In the genomic region with DNA sequence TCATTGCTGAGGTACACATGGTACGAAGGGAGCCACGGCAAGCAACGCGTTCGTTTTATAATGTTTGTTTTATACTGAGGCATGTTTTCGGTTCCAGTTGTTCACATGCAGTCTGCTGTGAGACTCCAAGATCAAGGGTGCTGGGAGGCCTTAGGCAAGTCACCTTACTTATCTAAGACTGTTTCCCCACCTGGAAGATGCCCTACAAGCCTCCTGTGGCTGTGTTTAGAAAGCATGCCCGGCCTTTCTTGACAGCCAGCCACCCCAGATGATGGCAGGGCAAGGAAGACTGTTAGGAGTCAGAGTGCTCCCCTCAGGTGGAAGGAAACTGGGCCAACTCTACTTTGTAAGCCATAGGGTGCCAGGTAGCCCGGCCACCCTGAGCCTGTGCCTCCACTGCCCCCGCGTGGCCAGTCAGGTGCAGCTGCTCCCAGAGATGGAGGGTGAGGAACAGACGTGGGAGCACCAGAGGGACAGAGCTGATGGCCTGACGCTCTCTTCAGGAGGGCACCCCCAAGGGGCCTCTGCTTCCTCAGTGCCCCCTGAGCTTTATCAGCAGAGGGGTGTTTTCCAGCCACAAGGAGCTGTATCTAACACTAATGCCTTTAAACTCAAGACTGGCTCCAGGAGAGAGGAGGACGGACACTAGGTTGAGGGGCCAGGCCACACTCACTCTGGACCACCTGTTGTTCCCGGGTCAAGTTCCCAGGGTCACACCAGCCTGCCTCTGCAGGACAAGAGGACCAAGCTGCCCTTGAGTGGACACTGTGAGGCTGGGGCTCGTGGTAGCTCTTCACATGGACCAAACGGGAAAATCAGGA, we compare ENCODE assay signal across 8 cellular contexts. TPM values are rescaled to one million over a fixed set of nuclear protein-coding genes. Genes with fewer than 3 reads are reported as not detected.
DNase-seq lines count a peak whose midpoint lies in the region; ATAC-seq and TF ChIP-seq lines count a peak whose summit lies in the region.

No MANE protein-coding gene starts in this region.

- H3K36me3 ChIP-seq in SU-DHL-6 (ENCODE audit: low read length), result no peaks in the 10 kb centered on the region
- peaks cover 33% of the 10 kb centered on the region for H3K36me3 ChIP-seq in right atrium auricular region
- H3K36me3 ChIP-seq in spleen, result peaks cover 0 to 86% (median 78%) of the 10 kb centered on the region in 6 donors

- no peaks in the 10 kb centered on the region for H3K9me3 Mint-ChIP-seq in activated naive CD8-positive, alpha-beta T cell treated with anti-CD3 and anti-CD28 coated beads, Interleukin-2, amount 50 U/mL, for 24 hours

- H3K9ac ChIP-seq in SU-DHL-6 (ENCODE audit: low read length), result no peak overlapping the region

- no peak for TF ChIP-seq POLR2A in spleen (IDR thresholded peaks at IDR 0.05)

- peaks cover 37% of the 10 kb centered on the region for H3K36me3 Mint-ChIP-seq in activated naive CD8-positive, alpha-beta T cell treated with anti-CD3 and anti-CD28 coated beads, Interleukin-2, amount 50 U/mL, for 24 hours (ENCODE audit: low read depth)

- peaks cover 24% of the 10 kb centered on the region for H3K4me1 Mint-ChIP-seq in activated naive CD8-positive, alpha-beta T cell treated with anti-CD3 and anti-CD28 coated beads, Interleukin-2, amount 50 U/mL, for 24 hours

- no peak overlapping the region for H3K4me2 ChIP-seq in SU-DHL-6 (ENCODE audit: low read depth, low read length, poor library complexity, severe bottlenecking)

- DNase-seq in DMS 273 treated with DMSO at 0.1 percent for 48 hours (lab: John Stamatoyannopoulos, UW) (peak; percentile 14), HuH-7 (ENCODE audit: low spot score) (peak; percentile 92), right atrium auricular region (ENCODE audit: low spot score) (peak; percentile 65), spleen (peak; percentile 94), COR-L47 (lab: John Stamatoyannopoulos, UW) (no peak)
- peak; percentile 75 for DNase-seq in activated naive CD8-positive, alpha-beta T cell treated with anti-CD3 and anti-CD28 coated beads, Interleukin-2, amount 50 U/mL, for 24 hours

- H3K27me3 ChIP-seq in SU-DHL-6 (ENCODE audit: low read length) (no peaks in the 10 kb centered on the region), right atrium auricular region (no peaks in the 10 kb centered on the region), spleen (replicated peaks in 1 of 7) (no peaks in the 10 kb centered on the region)

- H3K27ac ChIP-seq in SU-DHL-6 (ENCODE audit: low read depth, low read length) (no peak overlapping the region), right atrium auricular region (no peak overlapping the region), spleen (peak overlapping the region in 3 of 8 donors; percentile 1 to 53 (median 30))

- H3K27me3 Mint-ChIP-seq in activated naive CD8-positive, alpha-beta T cell treated with anti-CD3 and anti-CD28 coated beads, Interleukin-2, amount 50 U/mL, for 24 hours, result no peaks in the 10 kb centered on the region

- H2AFZ ChIP-seq in SU-DHL-6 (ENCODE audit: low read depth, low read length, severe bottlenecking), result no peak overlapping the region

- H3K79me2 ChIP-seq in SU-DHL-6 (ENCODE audit: insufficient read depth, low read length), result peaks cover 6% of the 10 kb centered on the region

- no peaks in the 10 kb centered on the region for H3K9me2 ChIP-seq in SU-DHL-6 (replicated peaks; ENCODE audit: insufficient read depth, low read length)

- H3K9me3 ChIP-seq in SU-DHL-6 (ENCODE audit: insufficient read depth, low read length), result no peaks in the 10 kb centered on the region
- no peaks in the 10 kb centered on the region for H3K9me3 ChIP-seq in right atrium auricular region
- H3K9me3 ChIP-seq in spleen, result no peaks in the 10 kb centered on the region

- intact Hi-C loops in spleen (cut with DNase I; ENCODE audit: low total_unique reads), result no loop called here

- H4K20me1 ChIP-seq in SU-DHL-6 (ENCODE audit: low read depth, low read length), result no peaks in the 10 kb centered on the region

- 0 out of 2 replicates have a peak, but pooled peaks cover 10% of the 10 kb centered on the region for H3F3A ChIP-seq in SU-DHL-6 (ENCODE audit: insufficient read depth)

- no peak overlapping the region for H3K4me3 ChIP-seq in SU-DHL-6 (ENCODE audit: insufficient read depth, low read length, poor library complexity, severe bottlenecking)
- no peak overlapping the region for H3K4me3 ChIP-seq in right atrium auricular region
- H3K4me3 ChIP-seq in spleen, result no peak overlapping the region

- H3K27ac Mint-ChIP-seq in activated naive CD8-positive, alpha-beta T cell treated with anti-CD3 and anti-CD28 coated beads, Interleukin-2, amount 50 U/mL, for 24 hours, result peak overlapping the region; percentile 56

- TF ChIP-seq CTCF in SU-DHL-6 (IDR thresholded peaks at IDR 0.05; ENCODE audit: insufficient read depth, low read length, poor library complexity, severe bottlenecking) (peak; percentile 84), right atrium auricular region (IDR thresholded peaks at IDR 0.05) (peak; percentile 23 to 82), spleen (IDR thresholded peaks at IDR 0.05 in 8 of 11, conservative IDR thresholded peaks at IDR 0.05 in 3 of 11) (peak; percentile 70 to 89 (median 79))

- no peak overlapping the region for H3K4me3 Mint-ChIP-seq in activated naive CD8-positive, alpha-beta T cell treated with anti-CD3 and anti-CD28 coated beads, Interleukin-2, amount 50 U/mL, for 24 hours

- WGBS in spleen, 5 donors, result 57 to 74% (median 66%) methylated on average over 13 to 16 of the region's 16 CpGs

- ATAC-seq in activated naive CD8-positive, alpha-beta T cell treated with anti-CD3 and anti-CD28 coated beads, Interleukin-2, amount 50 U/mL, for 24 hours, result peak; percentile 71
- no peak for ATAC-seq in HG03457 (IDR thresholded peaks at IDR 0.05; ENCODE audit: unreplicated experiment)

- H3K4me1 ChIP-seq in right atrium auricular region (peaks cover 0 to 58% of the 10 kb centered on the region in 2 donors), spleen (peaks cover 10 to 65% (median 25%) of the 10 kb centered on the region in 6 donors)

RNA-seq across cellular contexts. Expression of a gene that starts 5.4 kb away (rescaled TPM):
- 10 to 100 TPM; 16.2 to 18.7 TPM for total RNA-seq in right atrium auricular region
- total RNA-seq in spleen, result 10 to 100 TPM; 25.6 to 48.4 (median 41.5) TPM
- polyA plus RNA-seq in spleen, result 10 to 100 TPM; 30.4 to 37.4 (median 33.2) TPM

RNA-seq across cellular contexts. Expression of a gene that starts 22.3 kb away (rescaled TPM):
- total RNA-seq in right atrium auricular region, result 10 to 100 TPM; 20.2 to 30.9 TPM
- 10 to 100 TPM; 41.9 to 85.6 (median 53.9) TPM for total RNA-seq in spleen
- polyA plus RNA-seq in spleen, result 10 to 100 TPM; 28.7 to 51.8 (median 37.2) TPM

RNA-seq across cellular contexts. Expression of a gene that starts 33.7 kb away (rescaled TPM):
- under 1 TPM; 0.89 to 0.90 TPM for total RNA-seq in right atrium auricular region
- 10 to 100 TPM; 17.4 to 29.2 (median 24.3) TPM for total RNA-seq in spleen
- 10 to 100 TPM; 16.6 to 37.6 (median 19.8) TPM for polyA plus RNA-seq in spleen

RNA-seq across cellular contexts. Expression of a gene that starts 58.0 kb away (rescaled TPM):
- under 1 TPM in 1 of 2 donors, not detected in 1; 0.71 TPM for total RNA-seq in right atrium auricular region
- 10 to 100 TPM; 29.5 to 45.8 (median 33.0) TPM for total RNA-seq in spleen
- polyA plus RNA-seq in spleen, result 10 to 100 TPM; 13.1 to 30.6 (median 23.9) TPM

Comparison
In these comparisons a context has a peak if more than half of its experiments do, and no peak if none do; other contexts are left out.
1. RNA of a gene that starts 33.7 kb away (total RNA-seq): 17.4 to 29.2 TPM in spleen; 0.89 to 0.90 TPM in right atrium auricular region; every median in the first group is over 4 times any median in the second.
2. Peak in every context shown above with its lines, with median percentiles within 50 percentile points of each other: CTCF ChIP-seq.